Comparison of ENCODE assay signal across 19 cellular contexts in the genomic region with DNA sequence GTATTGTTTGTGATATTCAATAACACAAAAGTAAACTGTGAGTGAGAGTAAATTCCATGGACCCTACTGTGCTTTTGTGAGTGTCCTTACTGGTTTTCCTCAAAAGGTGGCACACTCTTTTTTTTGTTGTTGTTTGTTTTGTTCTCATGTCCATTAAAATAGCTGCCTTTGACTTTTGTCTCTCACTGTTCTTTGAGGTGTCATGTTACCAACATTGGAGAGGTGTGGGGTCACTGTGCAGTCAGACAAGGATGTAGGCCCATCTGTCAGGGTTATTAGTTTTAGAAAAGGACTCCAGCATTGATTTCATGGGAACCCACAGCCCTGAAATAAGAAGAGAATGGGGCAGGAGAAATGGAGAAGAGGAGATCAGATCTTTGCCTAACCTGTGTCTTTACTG.
"Had no signal": no experiment of that assay in that cellular context is flagged by ENCODE, and none has a peak within 500 bp of the region (broad histone marks: within the 10 kb centered on the region; RNA-seq: fewer than 3 reads in every experiment).

No MANE protein-coding gene starts in this region.

- H3K9me3 Mint-ChIP-seq: activated CD4-positive, alpha-beta T cell treated with anti-CD3 and anti-CD28 coated beads, Interleukin-2, amount 10 ng/mL, durations not matched to agents 7 days and 5 days; activated naive CD4-positive, alpha-beta T cell treated with anti-CD3 and anti-CD28 coated beads for 36 hours; activated T-cell treated with anti-CD3 and anti-CD28 coated beads, Interleukin-2, amount 50 U/mL, for 4 hours; neural crest cell; T-helper 1 cell treated with Interleukin-12 subunit alpha and Interleukin-12 subunit beta and Interleukin-4 antibody, amounts not matched to agents 30 μg/mL and 1 μg/mL, for 36 hours had no signal

- H3K27ac ChIP-seq: body of pancreas, dorsolateral prefrontal cortex, heart left ventricle, prostate gland, right atrium auricular region, skin epidermis, tibial artery had no signal

- H3K4me3 Mint-ChIP-seq: activated CD4-positive, alpha-beta T cell treated with anti-CD3 and anti-CD28 coated beads, Interleukin-2, amount 10 ng/mL, durations not matched to agents 7 days and 5 days; activated naive CD4-positive, alpha-beta T cell treated with anti-CD3 and anti-CD28 coated beads for 36 hours; activated T-cell treated with anti-CD3 and anti-CD28 coated beads, Interleukin-2, amount 50 U/mL, for 4 hours; neural crest cell; T-helper 1 cell treated with Interleukin-12 subunit alpha and Interleukin-12 subunit beta and Interleukin-4 antibody, amounts not matched to agents 30 μg/mL and 1 μg/mL, for 36 hours had no signal

- H3K4me1 Mint-ChIP-seq: activated CD4-positive, alpha-beta T cell treated with anti-CD3 and anti-CD28 coated beads, Interleukin-2, amount 10 ng/mL, durations not matched to agents 7 days and 5 days had no signal

- H3K27ac Mint-ChIP-seq: activated CD4-positive, alpha-beta T cell treated with anti-CD3 and anti-CD28 coated beads, Interleukin-2, amount 10 ng/mL, durations not matched to agents 7 days and 5 days; activated naive CD4-positive, alpha-beta T cell treated with anti-CD3 and anti-CD28 coated beads for 36 hours; T-helper 1 cell treated with Interleukin-12 subunit alpha and Interleukin-12 subunit beta and Interleukin-4 antibody, amounts not matched to agents 30 μg/mL and 1 μg/mL, for 36 hours had no signal

- H3K27me3 ChIP-seq: body of pancreas, heart left ventricle, right atrium auricular region, tibial artery had no signal

- H3K36me3 ChIP-seq: heart left ventricle, prostate gland, right atrium auricular region, tibial artery had no signal

- H3K9me3 ChIP-seq: body of pancreas, heart left ventricle, prostate gland, right atrium auricular region, tibial artery had no signal

- H3K4me3 ChIP-seq: body of pancreas, dorsolateral prefrontal cortex, heart left ventricle, lung, prostate gland, right atrium auricular region, skin epidermis, tibial artery had no signal

- H3K27me3 Mint-ChIP-seq: activated CD4-positive, alpha-beta T cell treated with anti-CD3 and anti-CD28 coated beads, Interleukin-2, amount 10 ng/mL, durations not matched to agents 7 days and 5 days had no signal

- H3K4me1 ChIP-seq: body of pancreas, heart left ventricle, prostate gland, right atrium auricular region, tibial artery had no signal

- ATAC-seq: activated CD4-positive, CD25-positive, alpha-beta regulatory T cell treated with anti-CD3 and anti-CD28 coated beads, Interleukin-2, amount 50 U/mL, for 24 hours; activated T-cell treated with anti-CD3 and anti-CD28 coated beads, Interleukin-2, amount 50 U/mL, for 4 hours; body of pancreas; heart left ventricle; left colon; stimulated activated naive CD8-positive, alpha-beta T cell treated with anti-CD3 and anti-CD28 coated beads, Interleukin-15, Interleukin-2, amounts not matched to agents 100 U/mL and 50 U/mL, for 24 hours had no signal

- DNase-seq: activated CD4-positive, alpha-beta T cell treated with anti-CD3 and anti-CD28 coated beads, Interleukin-2, amount 10 ng/mL, durations not matched to agents 7 days and 5 days; activated CD8-positive, alpha-beta memory T cell treated with anti-CD3 and anti-CD28 coated beads, Interleukin-2, amount 50 U/mL, for 4 hours; activated naive CD4-positive, alpha-beta T cell treated with anti-CD3 and anti-CD28 coated beads for 36 hours; activated T-cell treated with anti-CD3 and anti-CD28 coated beads, Interleukin-2, amount 50 U/mL, for 4 hours; body of pancreas; central memory CD4-positive, alpha-beta T cell; dorsolateral prefrontal cortex; heart left ventricle; left colon; stimulated activated naive CD8-positive, alpha-beta T cell treated with anti-CD3 and anti-CD28 coated beads, Interleukin-15, Interleukin-2, amounts not matched to agents 100 U/mL and 50 U/mL, for 24 hours; substantia nigra had no signal
